In the genomic region with DNA sequence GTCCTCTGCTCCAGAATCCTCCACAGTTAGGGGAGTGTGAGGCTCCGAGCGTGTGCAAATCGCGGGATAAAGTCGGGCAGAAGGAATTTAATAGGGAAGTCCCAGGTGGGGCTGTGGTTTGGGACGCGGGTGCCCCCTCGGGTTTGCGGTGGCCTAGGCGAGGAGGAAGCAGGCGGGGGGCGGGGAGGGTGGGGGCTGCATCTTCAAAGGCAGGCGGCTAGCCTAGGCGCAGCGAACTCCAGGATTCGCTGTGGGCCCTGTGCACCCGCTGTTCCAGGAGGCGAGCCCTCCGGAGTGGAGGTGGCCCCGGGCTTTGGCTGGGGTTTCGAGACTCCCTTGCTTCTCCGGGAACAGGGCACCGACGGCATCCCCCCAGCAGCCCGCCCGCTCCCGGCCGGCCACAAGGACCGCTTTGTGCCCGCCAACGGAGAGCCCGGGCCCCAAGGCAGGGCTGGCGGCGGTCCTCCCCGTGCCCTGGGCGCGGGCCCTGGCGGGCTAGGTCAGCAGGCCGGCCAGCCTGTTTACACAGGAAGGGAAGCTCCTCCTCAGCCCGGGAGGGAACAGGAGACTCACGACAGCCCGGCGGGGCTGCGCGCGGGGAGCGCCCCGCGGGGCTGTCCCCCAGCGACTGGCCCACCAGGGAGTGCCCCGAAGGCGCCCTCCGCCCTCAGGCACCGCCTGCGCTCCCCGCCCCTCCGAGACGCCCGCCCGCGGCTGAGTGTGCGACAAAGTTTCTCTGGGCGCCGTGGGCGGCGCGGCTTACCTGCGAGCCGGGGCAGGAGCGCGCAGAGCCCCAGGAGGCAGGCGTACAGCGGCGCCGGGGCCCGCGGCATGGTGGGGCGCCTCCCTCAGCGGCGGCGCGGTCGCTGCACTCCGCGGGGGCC, we compare ENCODE assay signal across 1 cellular context.
TF ChIP-seq lines count a peak whose summit lies in the region.

No MANE protein-coding gene starts in this region.

TF ChIP-seq in HepG2, 621 proteins besides CTCF, POLR2A, EP300 and RAD21 (continued from another document and continues in another):
- TF ChIP-seq, protein P1, sequence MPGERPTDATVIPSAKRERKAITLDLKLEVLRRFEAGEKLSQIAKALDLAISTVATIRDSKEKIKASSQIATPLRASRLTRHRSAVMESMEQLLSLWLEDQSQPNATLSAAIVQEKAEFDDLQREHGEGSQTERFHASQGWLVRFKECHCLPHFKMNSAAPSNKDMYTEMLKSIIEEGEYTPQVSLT (CRISPR knock-in tag; IDR thresholded peaks at IDR 0.05; ENCODE audit: borderline replicate concordance, low read depth), result no peak
- TF ChIP-seq, protein P2, sequence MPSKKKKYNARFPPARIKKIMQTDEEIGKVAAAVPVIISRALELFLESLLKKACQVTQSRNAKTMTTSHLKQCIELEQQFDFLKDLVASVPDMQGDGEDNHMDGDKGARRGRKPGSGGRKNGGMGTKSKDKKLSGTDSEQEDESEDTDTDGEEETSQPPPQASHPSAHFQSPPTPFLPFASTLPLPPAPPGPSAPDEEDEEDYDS (CRISPR knock-in tag; IDR thresholded peaks at IDR 0.05), result peak; percentile 48; the same call in 1 of the 2 replicates
- no peak for TF ChIP-seq ZNF326 (CRISPR knock-in tag; IDR thresholded peaks at IDR 0.05; ENCODE audit: borderline replicate concordance)
- no peak for TF ChIP-seq RFXANK (CRISPR knock-in tag; IDR thresholded peaks at IDR 0.05)
- TF ChIP-seq NAIF1 (CRISPR knock-in tag; IDR thresholded peaks at IDR 0.05; ENCODE audit: borderline replicate concordance), result no peak
- TF ChIP-seq DMAP1 (CRISPR knock-in tag; IDR thresholded peaks at IDR 0.05), result 0 out of 2 replicates have a peak, but pooled peaks have one; percentile 27
- TF ChIP-seq ZSCAN31 (CRISPR knock-in tag; IDR thresholded peaks at IDR 0.05; ENCODE audit: low read depth), result no peak
- peak; percentile 84 for TF ChIP-seq ZNF263 (CRISPR knock-in tag; IDR thresholded peaks at IDR 0.05)
- TF ChIP-seq SIN3B (IDR thresholded peaks at IDR 0.05; ENCODE audit: low read length), result no peak
- TF ChIP-seq ZBTB7B (CRISPR knock-in tag; IDR thresholded peaks at IDR 0.05), result peak; percentile 61; the same call in 1 of the 2 replicates
- TF ChIP-seq, protein P3, sequence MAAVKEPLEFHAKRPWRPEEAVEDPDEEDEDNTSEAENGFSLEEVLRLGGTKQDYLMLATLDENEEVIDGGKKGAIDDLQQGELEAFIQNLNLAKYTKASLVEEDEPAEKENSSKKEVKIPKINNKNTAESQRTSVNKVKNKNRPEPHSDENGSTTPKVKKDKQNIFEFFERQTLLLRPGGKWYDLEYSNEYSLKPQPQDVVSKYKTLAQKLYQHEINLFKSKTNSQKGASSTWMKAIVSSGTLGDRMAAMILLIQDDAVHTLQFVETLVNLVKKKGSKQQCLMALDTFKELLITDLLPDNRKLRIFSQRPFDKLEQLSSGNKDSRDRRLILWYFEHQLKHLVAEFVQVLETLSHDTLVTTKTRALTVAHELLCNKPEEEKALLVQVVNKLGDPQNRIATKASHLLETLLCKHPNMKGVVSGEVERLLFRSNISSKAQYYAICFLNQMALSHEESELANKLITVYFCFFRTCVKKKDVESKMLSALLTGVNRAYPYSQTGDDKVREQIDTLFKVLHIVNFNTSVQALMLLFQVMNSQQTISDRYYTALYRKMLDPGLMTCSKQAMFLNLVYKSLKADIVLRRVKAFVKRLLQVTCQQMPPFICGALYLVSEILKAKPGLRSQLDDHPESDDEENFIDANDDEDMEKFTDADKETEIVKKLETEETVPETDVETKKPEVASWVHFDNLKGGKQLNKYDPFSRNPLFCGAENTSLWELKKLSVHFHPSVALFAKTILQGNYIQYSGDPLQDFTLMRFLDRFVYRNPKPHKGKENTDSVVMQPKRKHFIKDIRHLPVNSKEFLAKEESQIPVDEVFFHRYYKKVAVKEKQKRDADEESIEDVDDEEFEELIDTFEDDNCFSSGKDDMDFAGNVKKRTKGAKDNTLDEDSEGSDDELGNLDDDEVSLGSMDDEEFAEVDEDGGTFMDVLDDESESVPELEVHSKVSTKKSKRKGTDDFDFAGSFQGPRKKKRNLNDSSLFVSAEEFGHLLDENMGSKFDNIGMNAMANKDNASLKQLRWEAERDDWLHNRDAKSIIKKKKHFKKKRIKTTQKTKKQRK (IDR thresholded peaks at IDR 0.05; ENCODE audit: low read length), result no peak
- TF ChIP-seq NKX3-1 (CRISPR knock-in tag; IDR thresholded peaks at IDR 0.05), result no peak
- TF ChIP-seq, protein P4, sequence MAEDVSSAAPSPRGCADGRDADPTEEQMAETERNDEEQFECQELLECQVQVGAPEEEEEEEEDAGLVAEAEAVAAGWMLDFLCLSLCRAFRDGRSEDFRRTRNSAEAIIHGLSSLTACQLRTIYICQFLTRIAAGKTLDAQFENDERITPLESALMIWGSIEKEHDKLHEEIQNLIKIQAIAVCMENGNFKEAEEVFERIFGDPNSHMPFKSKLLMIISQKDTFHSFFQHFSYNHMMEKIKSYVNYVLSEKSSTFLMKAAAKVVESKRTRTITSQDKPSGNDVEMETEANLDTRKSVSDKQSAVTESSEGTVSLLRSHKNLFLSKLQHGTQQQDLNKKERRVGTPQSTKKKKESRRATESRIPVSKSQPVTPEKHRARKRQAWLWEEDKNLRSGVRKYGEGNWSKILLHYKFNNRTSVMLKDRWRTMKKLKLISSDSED (CRISPR knock-in tag; IDR thresholded peaks at IDR 0.05), result no peak
- TF ChIP-seq BORCS8-MEF2B (CRISPR knock-in tag; IDR thresholded peaks at IDR 0.05), result no peak
- TF ChIP-seq, protein P5, sequence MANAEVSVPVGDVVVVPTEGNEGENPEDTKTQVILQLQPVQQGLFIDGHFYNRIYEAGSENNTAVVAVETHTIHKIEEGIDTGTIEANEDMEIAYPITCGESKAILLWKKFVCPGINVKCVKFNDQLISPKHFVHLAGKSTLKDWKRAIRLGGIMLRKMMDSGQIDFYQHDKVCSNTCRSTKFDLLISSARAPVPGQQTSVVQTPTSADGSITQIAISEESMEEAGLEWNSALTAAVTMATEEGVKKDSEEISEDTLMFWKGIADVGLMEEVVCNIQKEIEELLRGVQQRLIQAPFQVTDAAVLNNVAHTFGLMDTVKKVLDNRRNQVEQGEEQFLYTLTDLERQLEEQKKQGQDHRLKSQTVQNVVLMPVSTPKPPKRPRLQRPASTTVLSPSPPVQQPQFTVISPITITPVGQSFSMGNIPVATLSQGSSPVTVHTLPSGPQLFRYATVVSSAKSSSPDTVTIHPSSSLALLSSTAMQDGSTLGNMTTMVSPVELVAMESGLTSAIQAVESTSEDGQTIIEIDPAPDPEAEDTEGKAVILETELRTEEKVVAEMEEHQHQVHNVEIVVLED (CRISPR knock-in tag; IDR thresholded peaks at IDR 0.05; ENCODE audit: borderline replicate concordance), result no peak
- TF ChIP-seq ZBTB1 (CRISPR knock-in tag; IDR thresholded peaks at IDR 0.05; ENCODE audit: borderline replicate concordance), result no peak
- TF ChIP-seq KDM6A (CRISPR knock-in tag; IDR thresholded peaks at IDR 0.05; ENCODE audit: low read depth), result no peak
- TF ChIP-seq, protein P6, sequence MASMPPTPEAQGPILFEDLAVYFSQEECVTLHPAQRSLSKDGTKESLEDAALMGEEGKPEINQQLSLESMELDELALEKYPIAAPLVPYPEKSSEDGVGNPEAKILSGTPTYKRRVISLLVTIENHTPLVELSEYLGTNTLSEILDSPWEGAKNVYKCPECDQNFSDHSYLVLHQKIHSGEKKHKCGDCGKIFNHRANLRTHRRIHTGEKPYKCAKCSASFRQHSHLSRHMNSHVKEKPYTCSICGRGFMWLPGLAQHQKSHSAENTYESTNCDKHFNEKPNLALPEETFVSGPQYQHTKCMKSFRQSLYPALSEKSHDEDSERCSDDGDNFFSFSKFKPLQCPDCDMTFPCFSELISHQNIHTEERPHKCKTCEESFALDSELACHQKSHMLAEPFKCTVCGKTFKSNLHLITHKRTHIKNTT (CRISPR knock-in tag; IDR thresholded peaks at IDR 0.05), result no peak
- no peak; the same call in 1 of the 2 replicates for TF ChIP-seq ZFP36L1 (CRISPR knock-in tag; IDR thresholded peaks at IDR 0.05)
- no peak for TF ChIP-seq ZNF780A (CRISPR knock-in tag; IDR thresholded peaks at IDR 0.05)
- TF ChIP-seq SOX13 (IDR thresholded peaks at IDR 0.05), result no peak
- peak in 1 of 2 experiments; percentile 36; a peak in 1 of 4 replicates for TF ChIP-seq SOX13 (CRISPR knock-in tag; conservative IDR thresholded peaks at IDR 0.05 in 1 of 2, IDR thresholded peaks at IDR 0.05 in 1 of 2)
- TF ChIP-seq GTF2F1 (IDR thresholded peaks at IDR 0.05; ENCODE audit: low read length), result no peak
- no peak for TF ChIP-seq ZNF382 (CRISPR knock-in tag; IDR thresholded peaks at IDR 0.05; ENCODE audit: borderline replicate concordance)
- no peak for TF ChIP-seq ZNF562 (CRISPR knock-in tag; IDR thresholded peaks at IDR 0.05; ENCODE audit: borderline replicate concordance)
- TF ChIP-seq ZNF121 (CRISPR knock-in tag; IDR thresholded peaks at IDR 0.05), result no peak
- TF ChIP-seq PHB2 (IDR thresholded peaks at IDR 0.05; ENCODE audit: partially characterized antibody), result no peak
- TF ChIP-seq BRD4 (CRISPR knock-in tag; IDR thresholded peaks at IDR 0.05), result no peak; the same call in 1 of the 2 replicates
- no peak for TF ChIP-seq NR1H2 (CRISPR knock-in tag; IDR thresholded peaks at IDR 0.05; ENCODE audit: borderline replicate concordance, low read depth)
- no peak for TF ChIP-seq PRPF4 (IDR thresholded peaks at IDR 0.05; ENCODE audit: low read depth, low read length, poor library complexity, severe bottlenecking)
- TF ChIP-seq GPN1 (CRISPR knock-in tag; IDR thresholded peaks at IDR 0.05; ENCODE audit: borderline replicate concordance), result no peak
- no peak for TF ChIP-seq ZNF720 (CRISPR knock-in tag; IDR thresholded peaks at IDR 0.05)
- TF ChIP-seq NR2C2 (CRISPR knock-in tag; IDR thresholded peaks at IDR 0.05; ENCODE audit: borderline replicate concordance), result no peak; the same call in 1 of the 2 replicates
- TF ChIP-seq MIER3 (CRISPR knock-in tag; IDR thresholded peaks at IDR 0.05; ENCODE audit: borderline replicate concordance), result no peak; the same call in 1 of the 2 replicates
- no peak for TF ChIP-seq ZNF878 (CRISPR knock-in tag; IDR thresholded peaks at IDR 0.05)
- TF ChIP-seq MTF1 (CRISPR knock-in tag; IDR thresholded peaks at IDR 0.05), result no peak
- TF ChIP-seq ZFP36L2 (CRISPR knock-in tag; IDR thresholded peaks at IDR 0.05), result no peak
- TF ChIP-seq, protein P7, sequence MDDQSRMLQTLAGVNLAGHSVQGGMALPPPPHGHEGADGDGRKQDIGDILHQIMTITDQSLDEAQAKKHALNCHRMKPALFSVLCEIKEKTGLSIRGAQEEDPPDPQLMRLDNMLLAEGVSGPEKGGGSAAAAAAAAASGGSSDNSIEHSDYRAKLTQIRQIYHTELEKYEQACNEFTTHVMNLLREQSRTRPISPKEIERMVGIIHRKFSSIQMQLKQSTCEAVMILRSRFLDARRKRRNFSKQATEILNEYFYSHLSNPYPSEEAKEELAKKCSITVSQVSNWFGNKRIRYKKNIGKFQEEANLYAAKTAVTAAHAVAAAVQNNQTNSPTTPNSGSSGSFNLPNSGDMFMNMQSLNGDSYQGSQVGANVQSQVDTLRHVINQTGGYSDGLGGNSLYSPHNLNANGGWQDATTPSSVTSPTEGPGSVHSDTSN (CRISPR knock-in tag; IDR thresholded peaks at IDR 0.05; ENCODE audit: borderline replicate concordance), result no peak
- TF ChIP-seq PRMT3 (CRISPR knock-in tag; IDR thresholded peaks at IDR 0.05; ENCODE audit: borderline replicate concordance, low read depth), result 0 out of 2 replicates have a peak, but pooled peaks have one; percentile 46
- TF ChIP-seq, protein P8, sequence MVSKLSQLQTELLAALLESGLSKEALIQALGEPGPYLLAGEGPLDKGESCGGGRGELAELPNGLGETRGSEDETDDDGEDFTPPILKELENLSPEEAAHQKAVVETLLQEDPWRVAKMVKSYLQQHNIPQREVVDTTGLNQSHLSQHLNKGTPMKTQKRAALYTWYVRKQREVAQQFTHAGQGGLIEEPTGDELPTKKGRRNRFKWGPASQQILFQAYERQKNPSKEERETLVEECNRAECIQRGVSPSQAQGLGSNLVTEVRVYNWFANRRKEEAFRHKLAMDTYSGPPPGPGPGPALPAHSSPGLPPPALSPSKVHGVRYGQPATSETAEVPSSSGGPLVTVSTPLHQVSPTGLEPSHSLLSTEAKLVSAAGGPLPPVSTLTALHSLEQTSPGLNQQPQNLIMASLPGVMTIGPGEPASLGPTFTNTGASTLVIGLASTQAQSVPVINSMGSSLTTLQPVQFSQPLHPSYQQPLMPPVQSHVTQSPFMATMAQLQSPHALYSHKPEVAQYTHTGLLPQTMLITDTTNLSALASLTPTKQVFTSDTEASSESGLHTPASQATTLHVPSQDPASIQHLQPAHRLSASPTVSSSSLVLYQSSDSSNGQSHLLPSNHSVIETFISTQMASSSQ (IDR thresholded peaks at IDR 0.05; ENCODE audit: low read depth), result no peak
- TF ChIP-seq, protein P8 (CRISPR knock-in tag; IDR thresholded peaks at IDR 0.05; ENCODE audit: borderline replicate concordance), result peak; percentile 28; the same call in 1 of the 2 replicates
- TF ChIP-seq SP4 (CRISPR knock-in tag; IDR thresholded peaks at IDR 0.05), result peak; percentile 35
- TF ChIP-seq, protein P9, sequence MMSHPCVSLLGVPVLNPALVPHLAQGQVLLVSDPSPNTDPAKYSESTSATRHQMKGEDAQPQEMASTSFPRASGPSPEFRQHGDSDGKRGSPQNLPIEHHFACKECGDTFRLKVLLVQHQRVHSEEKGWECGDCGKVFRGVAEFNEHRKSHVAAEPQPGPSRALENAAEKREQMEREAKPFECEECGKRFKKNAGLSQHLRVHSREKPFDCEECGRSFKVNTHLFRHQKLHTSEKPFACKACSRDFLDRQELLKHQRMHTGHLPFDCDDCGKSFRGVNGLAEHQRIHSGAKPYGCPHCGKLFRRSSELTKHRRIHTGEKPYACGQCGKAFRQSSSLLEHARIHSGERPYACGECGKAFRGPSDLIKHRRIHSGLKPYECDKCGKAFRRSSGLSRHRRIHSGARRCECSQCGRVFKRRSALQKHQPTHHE (CRISPR knock-in tag; IDR thresholded peaks at IDR 0.05; ENCODE audit: borderline replicate concordance), result no peak
- 0 out of 2 replicates have a peak, but pooled peaks have one; percentile 30 for TF ChIP-seq ZNF296 (CRISPR knock-in tag; conservative IDR thresholded peaks at IDR 0.05)
- TF ChIP-seq RFX5 (IDR thresholded peaks at IDR 0.05; ENCODE audit: low read depth, low read length), result no peak
- peak; percentile 14; the same call in 1 of the 2 replicates for TF ChIP-seq KLF6 (CRISPR knock-in tag; IDR thresholded peaks at IDR 0.05)
- no peak for TF ChIP-seq EED (CRISPR knock-in tag; IDR thresholded peaks at IDR 0.05)
- TF ChIP-seq PCBP2 (optimal IDR thresholded peaks at IDR 0.05; ENCODE audit: low read depth, low read length, poor library complexity, severe bottlenecking), result no peak
